Comparison of ENCODE assay signal across 27 cellular contexts in the genomic region with DNA sequence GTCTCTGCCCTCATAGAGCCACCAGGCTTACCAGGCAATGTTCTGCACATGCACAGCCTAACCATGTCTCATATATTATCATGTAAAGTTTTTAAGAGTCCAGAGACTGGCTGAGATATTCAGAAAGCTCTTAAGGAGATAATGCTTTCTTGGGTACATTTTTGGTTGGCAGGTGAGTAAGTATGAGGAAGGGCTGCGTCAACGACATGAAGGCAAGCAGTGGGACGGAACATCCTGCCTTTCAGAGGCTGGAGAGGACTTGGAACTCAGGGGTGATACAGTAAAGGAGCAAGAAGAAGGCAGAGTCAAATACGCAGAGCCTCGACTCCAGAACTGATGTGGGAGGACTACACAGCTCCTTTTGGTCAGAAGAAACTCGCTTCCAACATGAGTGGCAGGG.
"Had no signal": no experiment of that assay in that cellular context is flagged by ENCODE, and none has a peak within 500 bp of the region (broad histone marks: within the 10 kb centered on the region; RNA-seq: fewer than 3 reads in every experiment).

No MANE protein-coding gene starts in this region.

- H3K27me3 ChIP-seq: brain microvascular endothelial cell, esophagus squamous epithelium, gastroesophageal sphincter, heart right ventricle had no signal

- H3K27ac ChIP-seq: brain microvascular endothelial cell, esophagus squamous epithelium, gastroesophageal sphincter, heart right ventricle had no signal

- H3K4me1 ChIP-seq: esophagus squamous epithelium had no signal

- H3K9me3 ChIP-seq: esophagus squamous epithelium, gastroesophageal sphincter, heart right ventricle had no signal

- DNase-seq: activated CD4-positive, alpha-beta memory T cell treated with anti-CD3 and anti-CD28 coated beads for 36 hours; activated CD4-positive, alpha-beta T cell treated with anti-CD3 and anti-CD28 coated beads for 36 hours; activated CD4-positive, alpha-beta T cell treated with anti-CD3 and anti-CD28 coated beads, Interleukin-2, amount 10 ng/mL, durations not matched to agents 24 days and 14 days; activated CD4-positive, CD25-positive, alpha-beta regulatory T cell; activated CD4-positive, CD25-positive, alpha-beta regulatory T cell treated with anti-CD3 and anti-CD28 coated beads, Interleukin-2, amount 50 U/mL, for 72 hours; activated CD8-positive, alpha-beta memory T cell treated with anti-CD3 and anti-CD28 coated beads, Interleukin-2, amount 10 ng/mL, durations not matched to agents 7 days and 5 days; activated CD8-positive, alpha-beta memory T cell treated with anti-CD3 and anti-CD28 coated beads, Interleukin-2, amount 50 U/mL, for 4 hours; activated CD8-positive, alpha-beta T cell treated with anti-CD3 and anti-CD28 coated beads, Interleukin-2, amount 10 ng/mL, durations not matched to agents 7 days and 5 days; activated effector memory CD4-positive, alpha-beta T cell treated with anti-CD3 and anti-CD28 coated beads, Interleukin-2, amount 50 U/mL, for 16 hours; activated naive CD4-positive, alpha-beta T cell; activated naive CD4-positive, alpha-beta T cell treated with anti-CD3 and anti-CD28 coated beads, Interleukin-2, amount 10 ng/mL, durations not matched to agents 7 days and 5 days; activated T-cell treated with anti-CD3 and anti-CD28 coated beads, Interleukin-2, amount 50 U/mL, for 1 hour; activated T-cell treated with anti-CD3 and anti-CD28 coated beads, Interleukin-2, amount 50 U/mL, for 48 hours; amniotic stem cell; anterior cingulate cortex; brain microvascular endothelial cell; caudate nucleus; cortex of kidney; dermis blood vessel endothelial cell; effector CD4-positive, alpha-beta T cell; effector memory CD8-positive, alpha-beta T cell; erythroblast; esophagus squamous epithelium; foreskin melanocyte; heart right ventricle; T-helper 2 cell had no signal

- H3K4me3 ChIP-seq: esophagus squamous epithelium, gastroesophageal sphincter, heart right ventricle had no signal

- ATAC-seq: activated CD4-positive, alpha-beta T cell treated with anti-CD3 and anti-CD28 coated beads for 36 hours; activated CD8-positive, alpha-beta memory T cell treated with anti-CD3 and anti-CD28 coated beads, Interleukin-2, amount 10 ng/mL, durations not matched to agents 7 days and 5 days; activated CD8-positive, alpha-beta T cell treated with anti-CD3 and anti-CD28 coated beads, Interleukin-2, amount 10 ng/mL, durations not matched to agents 7 days and 5 days; effector memory CD8-positive, alpha-beta T cell; gastroesophageal sphincter; heart right ventricle had no signal
